In genomic region chr4:82918091-82918490, GRCh38 we compare ENCODE assay signal across 23 cellular contexts. TPM values are rescaled to one million over a fixed set of nuclear protein-coding genes. Genes with fewer than 3 reads are reported as not detected.
DNase-seq lines count a peak whose midpoint lies in the region; ATAC-seq, FAIRE-seq and TF ChIP-seq lines count a peak whose summit lies in the region.
"Had no signal": no experiment of that assay in that cellular context is flagged by ENCODE, and none has a peak within 500 bp of the region (broad histone marks: within the 10 kb centered on the region; RNA-seq: fewer than 3 reads in every experiment).

No MANE protein-coding gene starts in this region.

- no peaks in the 10 kb centered on the region for H3K27me3 ChIP-seq in keratinocyte (ENCODE audit: control insufficient read depth, extremely low read depth, insufficient read depth, low read length)
- no peaks in the 10 kb centered on the region for H3K27me3 ChIP-seq in foreskin keratinocyte
- H3K27me3 ChIP-seq: BLaER1, SJCRH30 had no signal

- no peaks in the 10 kb centered on the region for H3K9me1 ChIP-seq in keratinocyte (ENCODE audit: control insufficient read depth, extremely low read depth, insufficient read depth, low read length)

- FAIRE-seq in keratinocyte (lab: Jason Lieb, UNC), result peak; percentile 56
- FAIRE-seq: D721Med, H54 had no signal

- H2AFZ ChIP-seq in keratinocyte (ENCODE audit: control insufficient read depth, low read length), result no peak overlapping the region

- TF ChIP-seq CTCF in keratinocyte (optimal IDR thresholded peaks at IDR 0.05 in 1 of 3, IDR thresholded peaks at IDR 0.05 in 1 of 3, conservative IDR thresholded peaks at IDR 0.05 in 1 of 3; ENCODE audit: extremely low read depth in 1 of 3, insufficient read depth in 2 of 3, low read length in 3 of 3), result no peak
- TF ChIP-seq CTCF in foreskin keratinocyte (conservative IDR thresholded peaks at IDR 0.05), result no peak

- H3K27ac ChIP-seq in cingulate gyrus (ENCODE audit: low read depth, low read length) (peak overlapping the region; percentile 34), keratinocyte (ENCODE audit: control insufficient read depth, insufficient read depth, low read length) (no peak overlapping the region), foreskin keratinocyte (no peak overlapping the region)
- H3K27ac ChIP-seq: BLaER1, KMS-11, SJCRH30 had no signal

- H3K4me3 ChIP-seq in keratinocyte (ENCODE audit: control insufficient read depth in 2 of 3, extremely low read depth in 1 of 3, insufficient read depth in 2 of 3, low read depth in 1 of 3, low read length in 3 of 3), result no peak overlapping the region
- H3K4me3 ChIP-seq: BLaER1, SJCRH30 had no signal

- DNase-seq in COLO829 (ENCODE audit: low spot score) (peak; percentile 86), keratinocyte (ENCODE audit: low read depth, low spot score) (no peak), pons (ENCODE audit: low spot score) (peak; percentile 90), NCI-H446 (lab: John Stamatoyannopoulos, UW) (no peak), foreskin keratinocyte (no peak)
- DNase-seq: 8988T; ACHN; CD4-positive, CD25-positive, alpha-beta regulatory T cell; MM.1S; NCI-H2029; NCI-H446 treated with DMSO at 0.1 percent for 48 hours; NCI-H526; NCI-H82; NK-92 treated with Interleukin-12 subunit alpha and Interleukin-12 subunit beta, amount 100 ng/mL, for 24 hours; PC-3; SJCRH30 had no signal

- H3K9me3 ChIP-seq in keratinocyte (ENCODE audit: control insufficient read depth, low read depth, low read length), result no peaks in the 10 kb centered on the region
- H3K9me3 ChIP-seq: BLaER1, SJCRH30 had no signal

- no peak overlapping the region for H3K4me2 ChIP-seq in keratinocyte (ENCODE audit: control insufficient read depth, extremely low read depth, insufficient read depth, low read depth, low read length)
- H3K4me2 ChIP-seq: BLaER1, KMS-11 had no signal

- H3K9ac ChIP-seq in keratinocyte (ENCODE audit: control insufficient read depth, extremely low read depth, insufficient read depth, low read length), result no peak overlapping the region
- H3K9ac ChIP-seq: BLaER1, KMS-11 had no signal

- no peak for ATAC-seq in foreskin keratinocyte
- no peak for ATAC-seq in HG03175 (IDR thresholded peaks at IDR 0.05; ENCODE audit: unreplicated experiment)
- no peak for ATAC-seq in HG02970 (IDR thresholded peaks at IDR 0.05; ENCODE audit: low FRiP score, unreplicated experiment)
- ATAC-seq: PC-3 had no signal

- H4K20me1 ChIP-seq in keratinocyte (ENCODE audit: control insufficient read depth, extremely low read depth, insufficient read depth, low read length), result no peaks in the 10 kb centered on the region
- H4K20me1 ChIP-seq: BLaER1 had no signal

- dilution Hi-C loops in keratinocyte (cut with MboI; ENCODE audit: extremely low pct_ligation_motif_present, low sequenced_read_pairs), result no loop called here

- H3K79me2 ChIP-seq in keratinocyte (ENCODE audit: control insufficient read depth, insufficient read depth, low read length), result no peaks in the 10 kb centered on the region

- no peaks in the 10 kb centered on the region for H3K36me3 ChIP-seq in keratinocyte (ENCODE audit: control insufficient read depth in 2 of 2, extremely low read depth in 1 of 2, insufficient read depth in 2 of 2, low read length in 2 of 2)

- no peaks in the 10 kb centered on the region for H3K4me1 ChIP-seq in keratinocyte (ENCODE audit: control insufficient read depth, extremely low read depth, insufficient read depth, low read length)
- no peaks in the 10 kb centered on the region for H3K4me1 ChIP-seq in foreskin keratinocyte
- H3K4me1 ChIP-seq: BLaER1 had no signal

RNA-seq across cellular contexts. Expression of gene THAP9, which starts 17.6 kb away (rescaled TPM):
- polyA plus RNA-seq in keratinocyte, result 1.2 to 1.9 TPM (median 1.2 TPM) in 3 replicates
- 2.7 TPM for polyA plus RNA-seq in keratinocyte (2011; ENCODE audit: low read depth)
- 0.65 and 1.4 TPM in 2 replicates for polyA plus RNA-seq in keratinocyte (2011; cell fraction: cytosol; rRNA removed)
- polyA plus RNA-seq in keratinocyte (2011; cell fraction: nucleus; rRNA removed), result 1.5 and 2.6 TPM in 2 replicates
- polyA plus RNA-seq in keratinocyte (2012; ENCODE audit: low replicate concordance), result 0.66 and 1.6 TPM in 2 replicates
- polyA minus RNA-seq in keratinocyte, result 0.10 to 4.0 TPM (median 0.59 TPM) in 3 replicates
- polyA minus RNA-seq in keratinocyte (2011; cell fraction: cytosol; rRNA and poly(A)+ RNA removed), result 1.5 TPM
- polyA minus RNA-seq in keratinocyte (2011; cell fraction: nucleus; rRNA and poly(A)+ RNA removed), result 2.8 and 2.9 TPM in 2 replicates
- total RNA-seq in foreskin keratinocyte, result 1.6 and 1.8 TPM in 2 replicates
- polyA plus RNA-seq in foreskin keratinocyte, result 0.34 and 0.58 TPM in 2 replicates

RNA-seq across cellular contexts. Expression of gene SEC31A, which starts 27.1 kb away (rescaled TPM):
- polyA plus RNA-seq in keratinocyte, result 177 to 192 TPM (median 178 TPM) in 3 replicates
- polyA plus RNA-seq in keratinocyte (2011; ENCODE audit: low read depth), result 62.8 TPM
- polyA plus RNA-seq in keratinocyte (2011; cell fraction: cytosol; rRNA removed), result 110 and 188 TPM in 2 replicates
- polyA plus RNA-seq in keratinocyte (2011; cell fraction: nucleus; rRNA removed), result 236 and 255 TPM in 2 replicates
- polyA plus RNA-seq in keratinocyte (2012; ENCODE audit: low replicate concordance), result 85.3 and 141 TPM in 2 replicates
- 89.4 to 250 TPM (median 217 TPM) in 3 replicates for polyA minus RNA-seq in keratinocyte
- polyA minus RNA-seq in keratinocyte (2011; cell fraction: cytosol; rRNA and poly(A)+ RNA removed), result 117 TPM
- polyA minus RNA-seq in keratinocyte (2011; cell fraction: nucleus; rRNA and poly(A)+ RNA removed), result 148 and 245 TPM in 2 replicates
- 124 and 162 TPM in 2 replicates for total RNA-seq in foreskin keratinocyte
- polyA plus RNA-seq in foreskin keratinocyte, result 84.2 and 98.4 TPM in 2 replicates

Comparison
In these comparisons a context has a peak if more than half of its experiments do, and no peak if none do; other contexts are left out.
1. DNase-seq: peak in COLO829 (single experiment) and pons (single experiment); none in keratinocyte (single experiment), NCI-H446 (0 of 2) and foreskin keratinocyte (0 of 2).